In the genomic region with DNA sequence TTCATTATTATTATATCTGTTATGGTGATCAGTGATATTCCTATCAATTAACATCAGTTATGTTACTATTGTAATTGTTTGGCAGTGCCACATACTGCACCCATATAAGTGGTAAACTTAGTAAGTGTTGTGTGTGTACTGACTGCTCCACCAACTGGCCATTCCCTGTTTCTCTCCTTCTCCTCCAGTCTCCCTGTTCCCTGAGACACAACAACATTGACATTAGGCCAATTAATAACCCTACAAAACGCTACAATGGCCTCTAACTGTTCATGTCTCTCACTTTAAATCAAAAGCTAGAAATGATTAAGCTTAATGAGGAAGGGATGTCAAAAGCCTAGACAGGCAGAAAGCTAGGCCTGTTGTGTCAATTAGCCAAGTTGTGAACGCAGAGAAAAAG, we compare ENCODE assay signal across 11 cellular contexts. TPM values are rescaled to one million over a fixed set of nuclear protein-coding genes. Genes with fewer than 3 reads are reported as not detected.
DNase-seq lines count a peak whose midpoint lies in the region; ATAC-seq, FAIRE-seq and TF ChIP-seq lines count a peak whose summit lies in the region.
"Had no signal": no experiment of that assay in that cellular context is flagged by ENCODE, and none has a peak within 500 bp of the region (broad histone marks: within the 10 kb centered on the region; RNA-seq: fewer than 3 reads in every experiment).

No MANE protein-coding gene starts in this region.

- peak; percentile 25 for DNase-seq in ACHN
- peak; percentile 53 for DNase-seq in HT1080 (ENCODE audit: low read depth)
- DNase-seq in caudate nucleus (lab: John Stamatoyannopoulos, UW): peak in 8 of 61 donors; percentile 2 to 51 (median 15)
- no peak for DNase-seq in left lobe of liver (ENCODE audit: low spot score)
- no peak for DNase-seq in activated CD8-positive, alpha-beta memory T cell treated with anti-CD3 and anti-CD28 coated beads for 24 hours
- no peak for DNase-seq in stimulated activated CD4-positive, alpha-beta T cell treated with anti-CD3 and anti-CD28 coated beads, Interleukin-12 subunit alpha, Interleukin-12 subunit beta, amount 100 ng/mL, for 4 hours
- no peak for DNase-seq in GM12891 (ENCODE audit: insufficient read length, low spot score)
- DNase-seq: activated B cell treated with CpG ODN at 0.5 μM for 24 hours, COR-L47, NCI-H2081 treated with DMSO at 0.1 percent for 48 hours had no signal

- no peak for FAIRE-seq in GM12891 (lab: Jason Lieb, UNC)

- peak overlapping the region; percentile 39 for H3K27ac ChIP-seq in caudate nucleus (ENCODE audit: low read depth, low read length)

- ATAC-seq in left lobe of liver: peak; percentile 83
- ATAC-seq in GM21529 (IDR thresholded peaks at IDR 0.05; ENCODE audit: unreplicated experiment): no peak

- TF ChIP-seq POLR2A in GM12891 (IDR thresholded peaks at IDR 0.05; ENCODE audit: low read depth, low read length): no peak

- in situ Hi-C loops in ACHN (cut with HindIII; ENCODE audit: low pct_ligation_motif_present, low pct_unique_long_range_greater_than_20kb, low sequenced_read_pairs): no loop called here

TF ChIP-seq in GM12891, 5 proteins besides CTCF, POLR2A, EP300 and RAD21:
- no peak for TF ChIP-seq PAX5 (IDR thresholded peaks at IDR 0.05; ENCODE audit: insufficient read depth, low read length, severe bottlenecking)
- TF ChIP-seq POU2F2 (IDR thresholded peaks at IDR 0.05; ENCODE audit: low read depth, low read length): no peak
- no peak for TF ChIP-seq TAF1 (IDR thresholded peaks at IDR 0.05; ENCODE audit: low read depth, low read length)
- TF ChIP-seq SPI1 (IDR thresholded peaks at IDR 0.05; ENCODE audit: low read depth, low read length): no peak
- no peak for TF ChIP-seq POLR2AphosphoS5 (IDR thresholded peaks at IDR 0.05; ENCODE audit: low read depth, low read length)

RNA-seq across cellular contexts. Expression of a gene that starts 6.6 kb away (rescaled TPM):
- total RNA-seq in HT1080 (2014; rRNA removed; shearing (Covaris generic)): 92.0 and 93.0 TPM in 2 replicates
- 65.5 and 72.6 TPM in 2 replicates for polyA plus RNA-seq in HT1080 (2015; cell fraction: cytosol; rRNA removed)
- 202 and 209 TPM in 2 replicates for polyA plus RNA-seq in HT1080 (2015; cell fraction: nucleus; rRNA removed)
- 34.8 TPM for total RNA-seq in left lobe of liver
- polyA plus RNA-seq in GM12891 (2012; ENCODE audit: low read depth, missing spikeins): 53.4 TPM

Comparison
In these comparisons a context has a peak if more than half of its experiments do, and no peak if none do; other contexts are left out.
1. DNase-seq: peak in ACHN (single experiment) and HT1080 (single experiment); none in left lobe of liver (single experiment), activated CD8-positive, alpha-beta memory T cell treated with anti-CD3 and anti-CD28 coated beads for 24 hours (single experiment), stimulated activated CD4-positive, alpha-beta T cell treated with anti-CD3 and anti-CD28 coated beads, Interleukin-12 subunit alpha, Interleukin-12 subunit beta, amount 100 ng/mL, for 4 hours (single experiment) and GM12891 (single experiment).